17 cellular contexts compared by ENCODE assay signal in genomic region chr7:8015095-8015745, GRCh38. TPM values are rescaled to one million over a fixed set of nuclear protein-coding genes. Genes with fewer than 3 reads are reported as not detected.
A peak's percentile ranks its signal among the peaks of the same experiment; 100 is the strongest.
DNase-seq lines count a peak whose midpoint lies in the region; ATAC-seq and TF ChIP-seq lines count a peak whose summit lies in the region.
"Had no signal": no experiment of that assay in that cellular context is flagged by ENCODE, and none has a peak within 500 bp of the region (broad histone marks: within the 10 kb centered on the region; RNA-seq: fewer than 3 reads in every experiment).

No MANE protein-coding gene starts in this region.

- H3K36me3 Mint-ChIP-seq in activated T-cell treated with anti-CD3 and anti-CD28 coated beads, Interleukin-2, amount 50 U/mL, for 4 hours (ENCODE audit: insufficient read depth) = peaks cover 5% of the 10 kb centered on the region
- H3K36me3 Mint-ChIP-seq in T-helper 2 cell treated with Interferon-gamma antibody and Interleukin-4, amounts not matched to agents 5 μg/mL and 100 μg/mL, for 36 hours (ENCODE audit: low read depth) = peaks cover 20% of the 10 kb centered on the region

- H3K27ac Mint-ChIP-seq in T-helper 2 cell treated with Interferon-gamma antibody and Interleukin-4, amounts not matched to agents 5 μg/mL and 100 μg/mL, for 36 hours = peak overlapping the region; percentile 31
- H3K27ac Mint-ChIP-seq: nephron had no signal

- 88 to 89% methylated on average over 1 of the region's 1 CpG for WGBS in body of pancreas, 2 donors

- no peak overlapping the region for H3K4me3 ChIP-seq in effector memory CD4-positive, alpha-beta T cell (ENCODE audit: insufficient read depth, low read depth, low read length, poor library complexity, severe bottlenecking)
- H3K4me3 ChIP-seq in body of pancreas = no peak overlapping the region
- H3K4me3 ChIP-seq: prostate gland, smooth muscle cell had no signal

- peak; percentile 80 to 81 for ATAC-seq in activated T-cell treated with anti-CD3 and anti-CD28 coated beads, Interleukin-2, amount 50 U/mL, for 4 hours
- ATAC-seq in stimulated activated naive CD8-positive, alpha-beta T cell treated with anti-CD3 and anti-CD28 coated beads, Interleukin-15, Interleukin-2, amounts not matched to agents 100 U/mL and 50 U/mL, for 24 hours = peak; percentile 86
- no peak for ATAC-seq in GM21423 (IDR thresholded peaks at IDR 0.05; ENCODE audit: unreplicated experiment)
- no peak for ATAC-seq in body of pancreas
- ATAC-seq: Right ventricle myocardium inferior had no signal

- H3K27me3 Mint-ChIP-seq in activated T-cell treated with anti-CD3 and anti-CD28 coated beads, Interleukin-2, amount 50 U/mL, for 4 hours (ENCODE audit: low read depth) = no peaks in the 10 kb centered on the region
- no peaks in the 10 kb centered on the region for H3K27me3 Mint-ChIP-seq in T-helper 2 cell treated with Interferon-gamma antibody and Interleukin-4, amounts not matched to agents 5 μg/mL and 100 μg/mL, for 36 hours (ENCODE audit: low read depth)

- H3K4me1 ChIP-seq in effector memory CD4-positive, alpha-beta T cell (ENCODE audit: control insufficient read depth, insufficient read depth, low read length, poor library complexity, severe bottlenecking) = peaks cover 6% of the 10 kb centered on the region
- peaks cover 10% of the 10 kb centered on the region for H3K4me1 ChIP-seq in body of pancreas

- H3K9me3 ChIP-seq in effector memory CD4-positive, alpha-beta T cell (ENCODE audit: control insufficient read depth, low read length) = no peaks in the 10 kb centered on the region
- H3K9me3 ChIP-seq in body of pancreas = no peaks in the 10 kb centered on the region
- H3K9me3 ChIP-seq: prostate gland had no signal

- TF ChIP-seq POLR2A in body of pancreas (IDR thresholded peaks at IDR 0.05) = no peak

- no peak for DNase-seq in activated T-cell treated with anti-CD3 and anti-CD28 coated beads, Interleukin-2, amount 50 U/mL, for 4 hours
- DNase-seq in activated T-cell treated with anti-CD3 and anti-CD28 coated beads for 4 hours (no peak), SKM-1 treated with dmso at 0.1 percent for 144 hours (lab: John Stamatoyannopoulos, UW; ENCODE audit: unreplicated experiment) (no peak), body of pancreas (no peak)
- DNase-seq in T-helper 2 cell treated with Interferon-gamma antibody and Interleukin-4, amounts not matched to agents 5 μg/mL and 100 μg/mL, for 36 hours (ENCODE audit: low spot score) = no peak
- no peak for DNase-seq in effector memory CD4-positive, alpha-beta T cell
- no peak for DNase-seq in stimulated activated naive CD8-positive, alpha-beta T cell treated with anti-CD3 and anti-CD28 coated beads, Interleukin-15, Interleukin-2, amounts not matched to agents 100 U/mL and 50 U/mL, for 24 hours
- DNase-seq: DMS79 treated with DMSO at 0.1 percent for 48 hours; mesenchymal stem cell; NCI-H1417 treated with DMSO at 0.1 percent for 48 hours; NCI-H69; stimulated activated CD4-positive, alpha-beta T cell treated with anti-CD3 and anti-CD28 coated beads, Interleukin-4, amount 100 ng/mL, for 4 hours had no signal

- intact Hi-C loops in body of pancreas (cut with DNase I) = no loop called here

- TF ChIP-seq CTCF in body of pancreas (IDR thresholded peaks at IDR 0.05) = no peak

- H3K4me1 Mint-ChIP-seq in activated T-cell treated with anti-CD3 and anti-CD28 coated beads, Interleukin-2, amount 50 U/mL, for 4 hours (ENCODE audit: low read depth) = peaks cover 38% of the 10 kb centered on the region
- H3K4me1 Mint-ChIP-seq in T-helper 2 cell treated with Interferon-gamma antibody and Interleukin-4, amounts not matched to agents 5 μg/mL and 100 μg/mL, for 36 hours (ENCODE audit: low read depth) = peaks cover 20% of the 10 kb centered on the region
- H3K4me1 Mint-ChIP-seq: nephron had no signal

- H3K4me3 Mint-ChIP-seq in activated T-cell treated with anti-CD3 and anti-CD28 coated beads, Interleukin-2, amount 50 U/mL, for 4 hours = peak overlapping the region; percentile 35
- peak overlapping the region; percentile 54 for H3K4me3 Mint-ChIP-seq in T-helper 2 cell treated with Interferon-gamma antibody and Interleukin-4, amounts not matched to agents 5 μg/mL and 100 μg/mL, for 36 hours
- H3K4me3 Mint-ChIP-seq: nephron had no signal

- H3K36me3 ChIP-seq in effector memory CD4-positive, alpha-beta T cell (ENCODE audit: control insufficient read depth, insufficient read depth, low read length) = no peaks in the 10 kb centered on the region
- no peaks in the 10 kb centered on the region for H3K36me3 ChIP-seq in body of pancreas (replicated peaks in 1 of 2; ENCODE audit: insufficient read depth in 1 of 2, low read depth in 2 of 2)
- H3K36me3 ChIP-seq: prostate gland had no signal

- H3K9me3 Mint-ChIP-seq in activated T-cell treated with anti-CD3 and anti-CD28 coated beads, Interleukin-2, amount 50 U/mL, for 4 hours = no peaks in the 10 kb centered on the region
- H3K9me3 Mint-ChIP-seq in T-helper 2 cell treated with Interferon-gamma antibody and Interleukin-4, amounts not matched to agents 5 μg/mL and 100 μg/mL, for 36 hours = no peaks in the 10 kb centered on the region
- H3K9me3 Mint-ChIP-seq: nephron had no signal

- H3K27me3 ChIP-seq in effector memory CD4-positive, alpha-beta T cell (replicated peaks; ENCODE audit: control insufficient read depth, insufficient read depth, low read length, poor library complexity, severe bottlenecking) = no peaks in the 10 kb centered on the region
- H3K27me3 ChIP-seq in body of pancreas = no peaks in the 10 kb centered on the region

- peak overlapping the region; percentile 16 for H3K27ac ChIP-seq in effector memory CD4-positive, alpha-beta T cell (ENCODE audit: insufficient read depth, low read length, poor library complexity, severe bottlenecking)
- no peak overlapping the region for H3K27ac ChIP-seq in body of pancreas
- H3K27ac ChIP-seq: prostate gland had no signal

RNA-seq across cellular contexts. Expression of gene GLCCI1, which starts 46.6 kb away (rescaled TPM):
- 1 to 10 TPM; 5.9 to 6.1 (median 6.1) TPM for total RNA-seq in activated T-cell treated with anti-CD3 and anti-CD28 coated beads, Interleukin-2, amount 50 U/mL, for 4 hours
- total RNA-seq in body of pancreas = 1 to 10 TPM; 5.9 to 8.3 TPM

Comparison
In these comparisons a context has a peak if more than half of its experiments do, and no peak if none do; other contexts are left out.
1. ATAC-seq: peak in activated T-cell treated with anti-CD3 and anti-CD28 coated beads, Interleukin-2, amount 50 U/mL, for 4 hours (2 of 2) and stimulated activated naive CD8-positive, alpha-beta T cell treated with anti-CD3 and anti-CD28 coated beads, Interleukin-15, Interleukin-2, amounts not matched to agents 100 U/mL and 50 U/mL, for 24 hours (single experiment); none in GM21423 (single experiment) and body of pancreas (single experiment).